Comparison of ENCODE assay signal across 14 cellular contexts in genomic region chr17:3594976-3595375, GRCh38.
"Had no signal": no experiment of that assay in that cellular context is flagged by ENCODE, and none has a peak within 500 bp of the region (broad histone marks: within the 10 kb centered on the region; RNA-seq: fewer than 3 reads in every experiment).

No MANE protein-coding gene starts in this region.

- DNase-seq: activated CD4-positive, alpha-beta T cell treated with anti-CD3 and anti-CD28 coated beads for 4 hours; activated CD8-positive, alpha-beta T cell treated with anti-CD3 and anti-CD28 coated beads for 36 hours; activated gamma-delta T cell; activated T-cell treated with anti-CD3 and anti-CD28 coated beads, Interleukin-2, amount 50 U/mL, for 72 hours; amniotic stem cell; right lobe of liver; spleen; stimulated activated CD4-positive, alpha-beta T cell treated with anti-CD3 and anti-CD28 coated beads, Interleukin-1b, Interleukin-23, amount 100 ng/mL, for 48 hours had no signal

- H3K4me1 ChIP-seq: neural progenitor cell, psoas muscle, right lobe of liver had no signal

- ATAC-seq: activated CD8-positive, alpha-beta T cell treated with anti-CD3 and anti-CD28 coated beads for 36 hours; activated naive CD4-positive, alpha-beta T cell treated with anti-CD3 and anti-CD28 coated beads, Interleukin-2, amount 50 U/mL, for 72 hours; activated T-cell treated with anti-CD3 and anti-CD28 coated beads, Interleukin-2, amount 50 U/mL, for 72 hours; WTC11 had no signal

- H3K9ac ChIP-seq: neural progenitor cell had no signal

- H3K36me3 ChIP-seq: brain microvascular endothelial cell, neural progenitor cell had no signal

- H3K9me3 ChIP-seq: gastroesophageal sphincter, psoas muscle, right lobe of liver, spleen had no signal

- H3K27me3 ChIP-seq: brain microvascular endothelial cell, gastroesophageal sphincter, neural progenitor cell, right lobe of liver, spleen had no signal

- H3K27ac ChIP-seq: brain microvascular endothelial cell, neural progenitor cell, psoas muscle, spleen had no signal

- H3K4me3 ChIP-seq: gastroesophageal sphincter, neural progenitor cell, psoas muscle, right lobe of liver, spleen had no signal

- H3K4me2 ChIP-seq: neural progenitor cell had no signal

- H2AFZ ChIP-seq: neural progenitor cell had no signal
